In genomic region chr19:51926784-51927741, GRCh38 we compare ENCODE assay signal across 8 cellular contexts. TPM values are rescaled to one million over a fixed set of nuclear protein-coding genes. Genes with fewer than 3 reads are reported as not detected.
DNase-seq lines count a peak whose midpoint lies in the region; ATAC-seq and TF ChIP-seq lines count a peak whose summit lies in the region.

Gene ZNF613, plus strand, starts transcription at chr19:51927472. Its CDS starts 8,749 bp downstream, at chr19:51936221.

- H3K4me3 ChIP-seq in Peyer's patch (peak within 1 kb of the TSS; percentile 68 to 96 (median 81)), fibroblast of mammary gland (ENCODE audit: control insufficient read depth, low read depth, low read length) (peak within 1 kb of the TSS; percentile 98)
- peak within 1 kb of the TSS; percentile 70 for H3K4me3 ChIP-seq in naive thymus-derived CD4-positive, alpha-beta T cell (ENCODE audit: low read length)

- POLR2A ChIA-PET in naive thymus-derived CD4-positive, alpha-beta T cell (lab: Charles Lee) = interaction anchor here (0.5 to 1.1 kb wide), 5 partner anchors 10 to 73 kb away, joined by 3 to 4 read pairs (median 3); partner anchors contain the start of gene ZNF350

- intact Hi-C loops in naive thymus-derived CD4-positive, alpha-beta T cell (cut with micrococcal nuclease) = loop anchor here (1.0 to 10.0 kb wide), 11 partner anchors 22 to 1176 kb away; partner anchors contain the start of genes ZNF350 (in 2 of the 2), ZNF614 (in 2 of the 2), ZNF615 (in 2 of the 2) and ZNF649 (in 2 of the 2)

- H3K9me3 Mint-ChIP-seq in activated T-helper 17 cell treated with anti-CD3 and anti-CD28 coated beads, Interleukin-2, amount 50 U/mL, for 72 hours = peaks cover 39% of the 10 kb centered on the region
- peaks cover 7 to 96% (median 61%) of the 10 kb centered on the region in 11 donors for H3K9me3 Mint-ChIP-seq in naive thymus-derived CD4-positive, alpha-beta T cell
- peaks cover 21% of the 10 kb centered on the region for H3K9me3 Mint-ChIP-seq in stimulated activated memory B cell treated with anti-CD40 and anti-IgM and Interleukin-4, amounts not matched to agents 10 μg/mL and 1 μg/mL and 100 μg/mL, for 72 hours

- DNase-seq in DMS 273 treated with DMSO at 0.1 percent for 48 hours (lab: John Stamatoyannopoulos, UW) (peak; percentile 88), KG1 (lab: John Stamatoyannopoulos, UW) (peak; percentile 99), Peyer's patch (peak; percentile 87 to 95 (median 87)), fibroblast of mammary gland (ENCODE audit: low read depth) (peak; percentile 92)
- DNase-seq in naive thymus-derived CD4-positive, alpha-beta T cell = peak; percentile 65 to 87 (median 83)

- peak within 1 kb of the TSS; percentile 66 to 87 (median 84) for H3K27ac ChIP-seq in Peyer's patch
- peak within 1 kb of the TSS; percentile 77 for H3K27ac ChIP-seq in naive thymus-derived CD4-positive, alpha-beta T cell (ENCODE audit: low read depth, low read length)

- peak within 1 kb of the TSS; percentile 96 for H3K27ac Mint-ChIP-seq in activated T-helper 17 cell treated with anti-CD3 and anti-CD28 coated beads, Interleukin-2, amount 50 U/mL, for 72 hours
- peak within 1 kb of the TSS; percentile 87 to 96 (median 92) for H3K27ac Mint-ChIP-seq in naive thymus-derived CD4-positive, alpha-beta T cell
- peak within 1 kb of the TSS; percentile 92 for H3K27ac Mint-ChIP-seq in stimulated activated memory B cell treated with anti-CD40 and anti-IgM and Interleukin-4, amounts not matched to agents 10 μg/mL and 1 μg/mL and 100 μg/mL, for 72 hours

- H3K9me3 ChIP-seq in Peyer's patch = peaks cover 0 to 33% (median 10%) of the 10 kb centered on the region in 4 donors
- H3K9me3 ChIP-seq in naive thymus-derived CD4-positive, alpha-beta T cell (ENCODE audit: control insufficient read depth in 2 of 3, low read length in 3 of 3) = peaks cover 0 to 27% (median 8%) of the 10 kb centered on the region in 3 experiments

- no peak for TF ChIP-seq POLR2A in Peyer's patch (IDR thresholded peaks at IDR 0.05)

- H3K4me3 Mint-ChIP-seq in activated T-helper 17 cell treated with anti-CD3 and anti-CD28 coated beads, Interleukin-2, amount 50 U/mL, for 72 hours = peak within 1 kb of the TSS; percentile 94
- peak within 1 kb of the TSS; percentile 90 to 100 (median 97) for H3K4me3 Mint-ChIP-seq in naive thymus-derived CD4-positive, alpha-beta T cell
- H3K4me3 Mint-ChIP-seq in stimulated activated memory B cell treated with anti-CD40 and anti-IgM and Interleukin-4, amounts not matched to agents 10 μg/mL and 1 μg/mL and 100 μg/mL, for 72 hours = peak within 1 kb of the TSS; percentile 97

- peaks cover 0 to 26% (median 3%) of the 10 kb centered on the region in 3 donors for H3K36me3 ChIP-seq in Peyer's patch
- peaks cover 0 to 29% (median 0%) of the 10 kb centered on the region in 3 experiments for H3K36me3 ChIP-seq in naive thymus-derived CD4-positive, alpha-beta T cell (ENCODE audit: control insufficient read depth in 2 of 3, insufficient read depth in 3 of 3, low read length in 3 of 3)

- ATAC-seq in GM21529 (IDR thresholded peaks at IDR 0.05; ENCODE audit: unreplicated experiment) = peak; percentile 83
- ATAC-seq in activated T-helper 17 cell treated with anti-CD3 and anti-CD28 coated beads, Interleukin-2, amount 50 U/mL, for 72 hours (replicated peaks) = peak; percentile 88
- ATAC-seq in naive thymus-derived CD4-positive, alpha-beta T cell = peak; percentile 92
- peak; percentile 97 for ATAC-seq in stimulated activated memory B cell treated with anti-CD40 and anti-IgM and Interleukin-4, amounts not matched to agents 10 μg/mL and 1 μg/mL and 100 μg/mL, for 72 hours

- H3K36me3 Mint-ChIP-seq in activated T-helper 17 cell treated with anti-CD3 and anti-CD28 coated beads, Interleukin-2, amount 50 U/mL, for 72 hours (ENCODE audit: low read depth) = peaks cover 47% of the 10 kb centered on the region
- peaks cover 34 to 56% (median 54%) of the 10 kb centered on the region in 5 donors for H3K36me3 Mint-ChIP-seq in naive thymus-derived CD4-positive, alpha-beta T cell
- H3K36me3 Mint-ChIP-seq in stimulated activated memory B cell treated with anti-CD40 and anti-IgM and Interleukin-4, amounts not matched to agents 10 μg/mL and 1 μg/mL and 100 μg/mL, for 72 hours = peaks cover 65% of the 10 kb centered on the region

- CTCF ChIA-PET in naive thymus-derived CD4-positive, alpha-beta T cell (lab: Charles Lee) = no interaction called here

- H3K27me3 ChIP-seq in Peyer's patch = no peaks in the 10 kb centered on the region
- no peaks in the 10 kb centered on the region for H3K27me3 ChIP-seq in naive thymus-derived CD4-positive, alpha-beta T cell (ENCODE audit: control insufficient read depth in 2 of 2, insufficient read depth in 2 of 2, low read length in 2 of 2)

- TF ChIP-seq CTCF in Peyer's patch (IDR thresholded peaks at IDR 0.05) = peak in 2 of 6 experiments; percentile 25 to 30
- TF ChIP-seq CTCF in fibroblast of mammary gland (conservative IDR thresholded peaks at IDR 0.05; ENCODE audit: control insufficient read depth, insufficient read depth, low read depth, low read length) = peak; percentile 12

- no peaks in the 10 kb centered on the region for H3K27me3 Mint-ChIP-seq in activated T-helper 17 cell treated with anti-CD3 and anti-CD28 coated beads, Interleukin-2, amount 50 U/mL, for 72 hours
- no peaks in the 10 kb centered on the region for H3K27me3 Mint-ChIP-seq in naive thymus-derived CD4-positive, alpha-beta T cell
- H3K27me3 Mint-ChIP-seq in stimulated activated memory B cell treated with anti-CD40 and anti-IgM and Interleukin-4, amounts not matched to agents 10 μg/mL and 1 μg/mL and 100 μg/mL, for 72 hours = no peaks in the 10 kb centered on the region

- H3K4me1 ChIP-seq in Peyer's patch = peaks cover 0 to 6% (median 2%) of the 10 kb centered on the region in 4 donors
- peaks cover 4% of the 10 kb centered on the region in 2 donors for H3K4me1 ChIP-seq in naive thymus-derived CD4-positive, alpha-beta T cell (ENCODE audit: control insufficient read depth in 2 of 2, insufficient read depth in 2 of 2, low read length in 2 of 2)

- H3K4me1 Mint-ChIP-seq in activated T-helper 17 cell treated with anti-CD3 and anti-CD28 coated beads, Interleukin-2, amount 50 U/mL, for 72 hours = peaks cover 13% of the 10 kb centered on the region
- peaks cover 19 to 41% (median 36%) of the 10 kb centered on the region in 7 donors for H3K4me1 Mint-ChIP-seq in naive thymus-derived CD4-positive, alpha-beta T cell
- H3K4me1 Mint-ChIP-seq in stimulated activated memory B cell treated with anti-CD40 and anti-IgM and Interleukin-4, amounts not matched to agents 10 μg/mL and 1 μg/mL and 100 μg/mL, for 72 hours = peaks cover 22% of the 10 kb centered on the region

RNA-seq across cellular contexts. Expression of gene ZNF613, which starts in this region (rescaled TPM):
- 1 to 10 TPM; 2.4 to 9.8 (median 6.0) TPM for total RNA-seq in Peyer's patch
- total RNA-seq in activated T-helper 17 cell treated with anti-CD3 and anti-CD28 coated beads, Interleukin-2, amount 50 U/mL, for 72 hours = 1 to 10 TPM; 3.5 to 4.3 TPM
- 1 to 10 TPM; 1.5 to 9.6 (median 5.2) TPM for total RNA-seq in naive thymus-derived CD4-positive, alpha-beta T cell
- polyA plus RNA-seq in naive thymus-derived CD4-positive, alpha-beta T cell = 1 to 10 TPM; 3.3 to 8.2 TPM

Comparison
In these comparisons a context has a peak if more than half of its experiments do, and no peak if none do; other contexts are left out.
1. Peak in every context shown above with its lines: DNase-seq, ATAC-seq, H3K4me3 ChIP-seq and H3K27ac ChIP-seq.